In the genomic region with DNA sequence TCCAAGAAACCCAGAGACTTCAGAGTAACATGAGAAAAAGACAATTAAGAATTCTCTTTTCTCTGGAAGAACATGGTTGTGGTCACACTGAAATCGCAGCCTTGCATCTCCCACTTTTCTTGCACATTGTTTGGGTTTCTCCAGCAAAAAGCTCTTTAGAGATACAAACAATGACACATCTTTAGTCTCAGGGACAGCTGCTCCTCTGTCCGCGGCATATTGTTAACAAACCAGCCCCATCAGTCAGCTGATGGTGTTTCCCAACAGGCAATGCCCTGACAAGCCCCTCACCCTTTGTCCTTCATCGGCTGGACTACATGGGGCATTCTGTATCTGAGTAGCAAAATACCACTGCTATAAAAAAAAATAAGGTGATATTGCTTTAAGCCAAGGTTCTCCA, we compare ENCODE assay signal across 22 cellular contexts. TPM values are rescaled to one million over a fixed set of nuclear protein-coding genes. Genes with fewer than 3 reads are reported as not detected.
DNase-seq lines count a peak whose midpoint lies in the region; ATAC-seq, FAIRE-seq and TF ChIP-seq lines count a peak whose summit lies in the region.
"Had no signal": no experiment of that assay in that cellular context is flagged by ENCODE, and none has a peak within 500 bp of the region (broad histone marks: within the 10 kb centered on the region; RNA-seq: fewer than 3 reads in every experiment).

No MANE protein-coding gene starts in this region.

- H3K27ac Mint-ChIP-seq in activated CD4-positive, alpha-beta T cell treated with anti-CD3 and anti-CD28 coated beads, Interleukin-2, amount 10 ng/mL, durations not matched to agents 24 days and 14 days, result no peak overlapping the region
- H3K27ac Mint-ChIP-seq: activated CD4-positive, alpha-beta T cell treated with anti-CD3 and anti-CD28 coated beads for 36 hours; activated naive CD8-positive, alpha-beta T cell treated with anti-CD3 and anti-CD28 coated beads for 36 hours; stimulated activated effector memory CD8-positive, alpha-beta T cell treated with anti-CD3 and anti-CD28 coated beads, Interleukin-12 subunit alpha, Interleukin-12 subunit beta, amount 100 ng/mL, for 72 hours had no signal

- H3K79me2 ChIP-seq in smooth muscle cell (ENCODE audit: low read depth), result peaks cover 7% of the 10 kb centered on the region

- TF ChIP-seq CTCF in smooth muscle cell (IDR thresholded peaks at IDR 0.05; ENCODE audit: borderline replicate concordance, insufficient read depth, poor library complexity, severe bottlenecking), result no peak

- peak overlapping the region; percentile 16 for H3K4me2 ChIP-seq in smooth muscle cell

- no peaks in the 10 kb centered on the region for H3K36me3 ChIP-seq in smooth muscle cell (ENCODE audit: low read depth)
- H3K36me3 ChIP-seq: HAP-1 had no signal

- intact Hi-C loops in activated CD4-positive, alpha-beta T cell treated with anti-CD3 and anti-CD28 coated beads, Interleukin-2, amount 10 ng/mL, durations not matched to agents 24 days and 14 days (cut with micrococcal nuclease), result no loop called here

- no peaks in the 10 kb centered on the region for H3K27me3 ChIP-seq in smooth muscle cell (ENCODE audit: low read depth)
- H3K27me3 ChIP-seq: body of pancreas had no signal

- H3K36me3 Mint-ChIP-seq in activated CD4-positive, alpha-beta T cell treated with anti-CD3 and anti-CD28 coated beads, Interleukin-2, amount 10 ng/mL, durations not matched to agents 24 days and 14 days (ENCODE audit: low read depth), result no peaks in the 10 kb centered on the region
- H3K36me3 Mint-ChIP-seq: activated naive CD8-positive, alpha-beta T cell treated with anti-CD3 and anti-CD28 coated beads for 36 hours; stimulated activated effector memory CD8-positive, alpha-beta T cell treated with anti-CD3 and anti-CD28 coated beads, Interleukin-12 subunit alpha, Interleukin-12 subunit beta, amount 100 ng/mL, for 72 hours had no signal

- H3K9me3 ChIP-seq in smooth muscle cell (replicated peaks; ENCODE audit: low read depth), result no peaks in the 10 kb centered on the region
- H3K9me3 ChIP-seq: body of pancreas, HAP-1 had no signal

- no peak overlapping the region for H3K4me3 ChIP-seq in smooth muscle cell
- H3K4me3 ChIP-seq: body of pancreas, HAP-1 had no signal

- no peak for ATAC-seq in stimulated activated naive CD8-positive, alpha-beta T cell treated with anti-CD3 and anti-CD28 coated beads, Interleukin-15, Interleukin-2, amounts not matched to agents 100 U/mL and 50 U/mL, for 24 hours
- ATAC-seq in GM21717 (IDR thresholded peaks at IDR 0.05; ENCODE audit: unreplicated experiment), result no peak
- ATAC-seq: activated CD4-positive, alpha-beta T cell treated with anti-CD3 and anti-CD28 coated beads for 36 hours; body of pancreas; left cardiac atrium; right cardiac atrium; stimulated activated effector memory CD8-positive, alpha-beta T cell treated with anti-CD3 and anti-CD28 coated beads, Interleukin-12 subunit alpha, Interleukin-12 subunit beta, amount 100 ng/mL, for 72 hours had no signal

- H3K4me1 Mint-ChIP-seq in activated CD4-positive, alpha-beta T cell treated with anti-CD3 and anti-CD28 coated beads, Interleukin-2, amount 10 ng/mL, durations not matched to agents 24 days and 14 days, result peaks cover 22% of the 10 kb centered on the region

- peaks cover 3% of the 10 kb centered on the region for H3K27me3 Mint-ChIP-seq in activated CD4-positive, alpha-beta T cell treated with anti-CD3 and anti-CD28 coated beads, Interleukin-2, amount 10 ng/mL, durations not matched to agents 24 days and 14 days
- H3K27me3 Mint-ChIP-seq: activated CD4-positive, alpha-beta T cell treated with anti-CD3 and anti-CD28 coated beads for 36 hours; activated naive CD8-positive, alpha-beta T cell treated with anti-CD3 and anti-CD28 coated beads for 36 hours had no signal

- no peak overlapping the region for H2AFZ ChIP-seq in smooth muscle cell (ENCODE audit: low read depth)

- H3K4me3 Mint-ChIP-seq in activated CD4-positive, alpha-beta T cell treated with anti-CD3 and anti-CD28 coated beads, Interleukin-2, amount 10 ng/mL, durations not matched to agents 24 days and 14 days, result no peak overlapping the region
- H3K4me3 Mint-ChIP-seq: activated CD4-positive, alpha-beta T cell treated with anti-CD3 and anti-CD28 coated beads for 36 hours; activated naive CD8-positive, alpha-beta T cell treated with anti-CD3 and anti-CD28 coated beads for 36 hours; stimulated activated effector memory CD8-positive, alpha-beta T cell treated with anti-CD3 and anti-CD28 coated beads, Interleukin-12 subunit alpha, Interleukin-12 subunit beta, amount 100 ng/mL, for 72 hours had no signal

- FAIRE-seq in frontal cortex (lab: Jason Lieb, UNC), result no peak
- FAIRE-seq: TTC549 had no signal

- no peaks in the 10 kb centered on the region for H3K9me3 Mint-ChIP-seq in activated CD4-positive, alpha-beta T cell treated with anti-CD3 and anti-CD28 coated beads, Interleukin-2, amount 10 ng/mL, durations not matched to agents 24 days and 14 days
- H3K9me3 Mint-ChIP-seq: activated naive CD8-positive, alpha-beta T cell treated with anti-CD3 and anti-CD28 coated beads for 36 hours; stimulated activated effector memory CD8-positive, alpha-beta T cell treated with anti-CD3 and anti-CD28 coated beads, Interleukin-12 subunit alpha, Interleukin-12 subunit beta, amount 100 ng/mL, for 72 hours had no signal

- peak overlapping the region; percentile 11 for H3K27ac ChIP-seq in smooth muscle cell (ENCODE audit: low read depth)
- H3K27ac ChIP-seq: body of pancreas had no signal

- H3K9ac ChIP-seq in smooth muscle cell (ENCODE audit: low read depth), result no peak overlapping the region

- WGBS in smooth muscle cell (ENCODE audit: low lambda C conversion rate), result 46% methylated on average over 4 of the region's 4 CpGs

- H4K20me1 ChIP-seq in smooth muscle cell (ENCODE audit: low read depth), result no peaks in the 10 kb centered on the region

- H3F3A ChIP-seq in smooth muscle cell (ENCODE audit: low read depth), result peaks cover 33% of the 10 kb centered on the region

- H3K4me1 ChIP-seq in smooth muscle cell (ENCODE audit: low read depth), result peaks cover 25% of the 10 kb centered on the region
- H3K4me1 ChIP-seq: HAP-1 had no signal

- DNase-seq in H4 (ENCODE audit: low spot score) (peak; percentile 51), RPMI7951 (ENCODE audit: low read depth) (peak; percentile 36), myocyte (ENCODE audit: low read depth) (peak; percentile 83), smooth muscle cell (lab: John Stamatoyannopoulos, UW; ENCODE audit: unreplicated experiment) (no peak), frontal cortex (ENCODE audit: low spot score in 2 of 2) (no peak)
- DNase-seq in stimulated activated naive CD8-positive, alpha-beta T cell treated with anti-CD3 and anti-CD28 coated beads, Interleukin-15, Interleukin-2, amounts not matched to agents 100 U/mL and 50 U/mL, for 24 hours, result no peak
- no peak for DNase-seq in activated CD4-positive, alpha-beta T cell treated with anti-CD3 and anti-CD28 coated beads, Interleukin-2, amount 10 ng/mL, durations not matched to agents 24 days and 14 days
- DNase-seq: activated CD4-positive, alpha-beta T cell treated with anti-CD3 and anti-CD28 coated beads for 36 hours; activated naive CD8-positive, alpha-beta T cell treated with anti-CD3 and anti-CD28 coated beads for 36 hours; body of pancreas; DND-41; effector memory CD4-positive, alpha-beta T cell; glutamatergic neuron; Kasumi-1; left cardiac atrium; NCI-H1694; right cardiac atrium; SHP77 had no signal

RNA-seq across cellular contexts. Expression of a gene that starts 53.4 kb away (rescaled TPM):
- total RNA-seq in H4 (2014; rRNA removed; shearing (Covaris generic)), result 44.7 and 51.0 TPM in 2 replicates
- 28.3 and 35.9 TPM in 2 replicates for total RNA-seq in RPMI7951 (2014; rRNA removed; shearing (Covaris generic))
- total RNA-seq in myocyte, result 11.6 and 18.7 TPM in 2 replicates
- polyA plus RNA-seq in myocyte (2012), result 19.9 TPM
- total RNA-seq in smooth muscle cell, result 16.9 and 79.2 TPM in 2 replicates
- 22.3 and 26.4 TPM in 2 replicates for polyA plus RNA-seq in smooth muscle cell
- total RNA-seq in activated CD4-positive, alpha-beta T cell treated with anti-CD3 and anti-CD28 coated beads, Interleukin-2, amount 10 ng/mL, durations not matched to agents 24 days and 14 days, result 54.5 and 65.6 TPM in 2 replicates
- total RNA-seq in frontal cortex, result 54.2 TPM

Comparison
In these comparisons a context has a peak if more than half of its experiments do, and no peak if none do; other contexts are left out.
1. DNase-seq: peak in H4 (single experiment), RPMI7951 (single experiment) and myocyte (single experiment); none in smooth muscle cell (single experiment), stimulated activated naive CD8-positive, alpha-beta T cell treated with anti-CD3 and anti-CD28 coated beads, Interleukin-15, Interleukin-2, amounts not matched to agents 100 U/mL and 50 U/mL, for 24 hours (single experiment), activated CD4-positive, alpha-beta T cell treated with anti-CD3 and anti-CD28 coated beads, Interleukin-2, amount 10 ng/mL, durations not matched to agents 24 days and 14 days (single experiment) and frontal cortex (0 of 2).